In the genomic region with DNA sequence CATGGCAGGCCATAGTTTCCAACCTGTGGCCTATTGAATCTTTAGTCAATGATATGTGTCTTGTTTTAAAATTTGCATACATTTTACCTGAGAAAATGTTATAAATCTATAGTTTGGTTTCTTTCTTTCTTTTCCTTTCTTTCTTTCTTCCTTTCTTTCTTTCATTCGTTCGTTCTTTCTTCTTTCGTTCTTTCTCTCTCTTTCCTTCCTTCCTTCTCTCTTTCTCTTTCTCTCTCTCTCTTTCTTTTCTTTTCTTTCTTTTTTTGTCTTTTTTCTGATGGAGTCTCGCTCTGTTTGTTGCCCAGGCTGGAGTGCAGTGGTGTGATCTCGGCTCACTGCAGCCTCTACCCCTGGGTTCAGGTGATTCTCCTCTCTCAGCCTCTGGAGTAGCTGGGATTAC, we compare ENCODE assay signal across 34 cellular contexts.
"Had no signal": no experiment of that assay in that cellular context is flagged by ENCODE, and none has a peak within 500 bp of the region (broad histone marks: within the 10 kb centered on the region; RNA-seq: fewer than 3 reads in every experiment).

No MANE protein-coding gene starts in this region.

- H3K27ac ChIP-seq: KMS-11 had no signal

- H3K9me3 ChIP-seq: MG63 had no signal

- H3K36me3 ChIP-seq: MG63 had no signal

- H3K4me3 ChIP-seq: MG63 had no signal

- H3K27me3 ChIP-seq: MG63 had no signal

- DNase-seq: Karpas-422, Kasumi-1, KG1, MG63, MM.1S, MV-4-11, NCI-H1048, NCI-H1092, NCI-H1092 treated with DMSO at 0.1 percent for 48 hours, NCI-H1105, NCI-H1105 treated with DMSO at 0.1 percent for 48 hours, NCI-H1417, NCI-H1417 treated with DMSO at 0.1 percent for 48 hours, NCI-H1436, NCI-H1436 treated with DMSO at 0.1 percent for 48 hours, NCI-H146, NCI-H1694, NCI-H1694 treated with DMSO at 0.1 percent for 48 hours, NCI-H187, NCI-H187 treated with DMSO at 0.1 percent for 48 hours, NCI-H1930, NCI-H2029, NCI-H2029 treated with DMSO at 0.1 percent for 48 hours, NCI-H2081, NCI-H2081 treated with DMSO at 0.1 percent for 48 hours, NCI-H2107, NCI-H2171, NCI-H2171 treated with DMSO at 0.1 percent for 48 hours, NCI-H2227 treated with DMSO at 0.1 percent for 48 hours, NCI-H226, NCI-H345, NCI-H446, NCI-H446 treated with DMSO at 0.1 percent for 48 hours had no signal
